Comparison of ENCODE assay signal across 12 cellular contexts in the genomic region with DNA sequence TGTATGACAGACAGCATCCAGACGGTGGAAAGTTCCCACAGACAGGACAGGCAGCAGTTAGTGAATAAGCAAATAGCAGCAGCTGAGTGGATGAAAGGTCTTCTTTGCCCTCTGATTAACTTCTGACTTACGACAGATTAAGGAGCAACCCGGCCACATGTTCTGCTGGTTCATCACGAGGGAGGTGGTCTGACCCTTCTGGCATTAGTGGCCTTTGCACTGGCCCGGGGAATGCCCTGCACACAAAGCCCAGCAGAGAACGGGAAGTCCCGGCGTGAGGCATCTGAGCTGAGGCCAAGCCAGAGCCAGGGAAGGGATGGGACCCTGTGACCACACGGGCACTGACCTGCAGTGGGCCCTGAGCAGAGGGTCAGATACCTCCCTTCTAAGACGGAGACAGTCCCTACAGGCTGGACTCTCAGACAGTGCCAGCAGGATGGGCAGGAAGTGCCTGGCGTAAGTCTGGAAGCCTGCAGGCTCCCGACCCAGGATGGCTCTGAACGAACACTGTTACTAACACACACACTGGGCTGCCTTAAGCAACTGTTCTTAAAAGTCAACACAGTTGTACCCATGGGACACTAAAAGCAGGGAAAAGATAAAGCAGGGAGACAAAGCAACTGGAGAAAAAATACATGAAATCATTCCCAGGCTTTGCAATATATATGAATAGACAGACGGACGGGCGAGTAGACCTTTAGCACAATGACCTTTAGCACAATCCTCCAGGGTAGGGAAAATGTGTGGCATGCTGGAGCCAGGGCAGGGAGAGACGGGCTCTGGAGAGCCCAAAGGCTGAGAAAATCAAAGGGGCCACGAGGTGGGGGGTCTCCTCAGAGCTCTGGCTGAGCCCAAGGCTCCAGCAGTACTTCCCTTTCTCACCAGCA. TPM values are rescaled to one million over a fixed set of nuclear protein-coding genes. Genes with fewer than 3 reads are reported as not detected.
DNase-seq lines count a peak whose midpoint lies in the region; ATAC-seq and TF ChIP-seq lines count a peak whose summit lies in the region.
"Had no signal": no experiment of that assay in that cellular context is flagged by ENCODE, and none has a peak within 500 bp of the region (broad histone marks: within the 10 kb centered on the region; RNA-seq: fewer than 3 reads in every experiment).

No MANE protein-coding gene starts in this region.

- H3K4me1 ChIP-seq in HAP-1: peaks cover 2% of the 10 kb centered on the region; the same call in 1 of the 2 replicates

- peaks cover 48% of the 10 kb centered on the region for H3K4me1 Mint-ChIP-seq in T-helper 2 cell treated with Interferon-gamma antibody and Interleukin-4, amounts not matched to agents 5 μg/mL and 100 μg/mL, for 36 hours (ENCODE audit: low read depth)
- H3K4me1 Mint-ChIP-seq in stimulated activated effector memory CD8-positive, alpha-beta T cell treated with anti-CD3 and anti-CD28 coated beads, Interleukin-12 subunit alpha, Interleukin-12 subunit beta, amount 100 ng/mL, for 72 hours: peaks cover 55% of the 10 kb centered on the region

- H3K27me3 Mint-ChIP-seq in T-helper 2 cell treated with Interferon-gamma antibody and Interleukin-4, amounts not matched to agents 5 μg/mL and 100 μg/mL, for 36 hours (ENCODE audit: low read depth): no peaks in the 10 kb centered on the region

- H3K9me3 Mint-ChIP-seq in T-helper 2 cell treated with Interferon-gamma antibody and Interleukin-4, amounts not matched to agents 5 μg/mL and 100 μg/mL, for 36 hours: no peaks in the 10 kb centered on the region
- H3K9me3 Mint-ChIP-seq in stimulated activated effector memory CD8-positive, alpha-beta T cell treated with anti-CD3 and anti-CD28 coated beads, Interleukin-12 subunit alpha, Interleukin-12 subunit beta, amount 100 ng/mL, for 72 hours: no peaks in the 10 kb centered on the region
- H3K9me3 Mint-ChIP-seq: nephron had no signal

- peaks cover 51% of the 10 kb centered on the region for H3K36me3 Mint-ChIP-seq in T-helper 2 cell treated with Interferon-gamma antibody and Interleukin-4, amounts not matched to agents 5 μg/mL and 100 μg/mL, for 36 hours (ENCODE audit: low read depth)
- peaks cover 64% of the 10 kb centered on the region for H3K36me3 Mint-ChIP-seq in stimulated activated effector memory CD8-positive, alpha-beta T cell treated with anti-CD3 and anti-CD28 coated beads, Interleukin-12 subunit alpha, Interleukin-12 subunit beta, amount 100 ng/mL, for 72 hours

- H3K27me3 ChIP-seq in brain microvascular endothelial cell (replicated peaks) (no peaks in the 10 kb centered on the region), HAP-1 (ENCODE audit: low read depth) (no peaks in the 10 kb centered on the region)
- H3K27me3 ChIP-seq: dorsolateral prefrontal cortex had no signal

- H3K4me3 ChIP-seq in brain microvascular endothelial cell (ENCODE audit: low read depth, low read length) (no peak overlapping the region), HAP-1 (no peak overlapping the region)
- H3K4me3 ChIP-seq: dorsolateral prefrontal cortex had no signal

- peak overlapping the region; percentile 12 for H3K27ac ChIP-seq in brain microvascular endothelial cell

- TF ChIP-seq CTCF in brain microvascular endothelial cell (IDR thresholded peaks at IDR 0.05; ENCODE audit: low read depth, low read length, missing control alignments): no peak

- peak overlapping the region; percentile 40 for H3K27ac Mint-ChIP-seq in T-helper 2 cell treated with Interferon-gamma antibody and Interleukin-4, amounts not matched to agents 5 μg/mL and 100 μg/mL, for 36 hours
- H3K27ac Mint-ChIP-seq in stimulated activated effector memory CD8-positive, alpha-beta T cell treated with anti-CD3 and anti-CD28 coated beads, Interleukin-12 subunit alpha, Interleukin-12 subunit beta, amount 100 ng/mL, for 72 hours: peak overlapping the region; percentile 52

- H3K4me3 Mint-ChIP-seq in T-helper 2 cell treated with Interferon-gamma antibody and Interleukin-4, amounts not matched to agents 5 μg/mL and 100 μg/mL, for 36 hours: no peak overlapping the region
- no peak overlapping the region for H3K4me3 Mint-ChIP-seq in stimulated activated effector memory CD8-positive, alpha-beta T cell treated with anti-CD3 and anti-CD28 coated beads, Interleukin-12 subunit alpha, Interleukin-12 subunit beta, amount 100 ng/mL, for 72 hours

- no peak for DNase-seq in T-helper 2 cell treated with Interferon-gamma antibody and Interleukin-4, amounts not matched to agents 5 μg/mL and 100 μg/mL, for 36 hours (ENCODE audit: low spot score)
- DNase-seq in T-helper 2 cell (no peak), brain microvascular endothelial cell (no peak), left colon (peak; percentile 35 to 50), HAP-1 (ENCODE audit: low spot score in 2 of 2) (no peak), NK-92 (lab: John Stamatoyannopoulos, UW; ENCODE audit: unreplicated experiment) (no peak)
- DNase-seq in stimulated activated effector memory CD8-positive, alpha-beta T cell treated with anti-CD3 and anti-CD28 coated beads, Interleukin-12 subunit alpha, Interleukin-12 subunit beta, amount 100 ng/mL, for 72 hours (ENCODE audit: low spot score in 2 of 2): no peak
- DNase-seq: DMS79 treated with DMSO at 0.1 percent for 48 hours; NK-92 treated with Interleukin-12 subunit alpha and Interleukin-12 subunit beta, amount 100 ng/mL, for 24 hours had no signal

- no peaks in the 10 kb centered on the region for H3K9me3 ChIP-seq in HAP-1

- intact Hi-C loops in left colon (cut with DNase I, micrococcal nuclease): no loop called here

- ATAC-seq in left colon (peak; percentile 86), GM21447 (IDR thresholded peaks at IDR 0.05; ENCODE audit: unreplicated experiment) (no peak)
- ATAC-seq in stimulated activated effector memory CD8-positive, alpha-beta T cell treated with anti-CD3 and anti-CD28 coated beads, Interleukin-12 subunit alpha, Interleukin-12 subunit beta, amount 100 ng/mL, for 72 hours: no peak

- in situ Hi-C loops in brain microvascular endothelial cell (cut with HindIII; ENCODE audit: low pct_ligation_motif_present, low sequenced_read_pairs): no loop called here
- in situ Hi-C loops in HAP-1 (cut with MboI; ENCODE audit: low sequenced_read_pairs): no loop called here

- peaks cover 6% of the 10 kb centered on the region for H3K36me3 ChIP-seq in brain microvascular endothelial cell (replicated peaks)
- H3K36me3 ChIP-seq in HAP-1 (replicated peaks): 0 out of 2 replicates have a peak, but pooled peaks cover 8% of the 10 kb centered on the region

RNA-seq across cellular contexts. Expression of gene C19orf12, which starts 6.3 kb away (rescaled TPM):
- total RNA-seq in left colon: 10 to 100 TPM; 16.2 to 19.3 TPM

RNA-seq across cellular contexts. Expression of gene PLEKHF1, which starts 43.5 kb away (rescaled TPM):
- 1 to 10 TPM; 2.8 to 3.7 TPM for total RNA-seq in left colon

Comparison
In these comparisons a context has a peak if more than half of its experiments do, and no peak if none do; other contexts are left out.
1. DNase-seq: peak in left colon (2 of 2); none in T-helper 2 cell treated with Interferon-gamma antibody and Interleukin-4, amounts not matched to agents 5 μg/mL and 100 μg/mL, for 36 hours (single experiment), T-helper 2 cell (0 of 5), brain microvascular endothelial cell (single experiment), stimulated activated effector memory CD8-positive, alpha-beta T cell treated with anti-CD3 and anti-CD28 coated beads, Interleukin-12 subunit alpha, Interleukin-12 subunit beta, amount 100 ng/mL, for 72 hours (0 of 2), HAP-1 (0 of 2) and NK-92 (single experiment).